Comparison of ENCODE assay signal across 7 cellular contexts in genomic region chr5:102561894-102562760, GRCh38.
DNase-seq lines count a peak whose midpoint lies in the region; ATAC-seq and TF ChIP-seq lines count a peak whose summit lies in the region.

No MANE protein-coding gene starts in this region.

- H3K9ac ChIP-seq in colonic mucosa (ENCODE audit: low read depth in 2 of 2, low read length in 2 of 2) (no peak overlapping the region), neuronal stem cell (ENCODE audit: low read depth, low read length, poor library complexity) (no peak overlapping the region)

- no peak overlapping the region for H2BK120ac ChIP-seq in neuronal stem cell (ENCODE audit: low read depth, low read length)

- H2BK5ac ChIP-seq in neuronal stem cell (ENCODE audit: low read length) = no peak overlapping the region

- H3K27ac ChIP-seq in colonic mucosa (no peak overlapping the region), neuronal stem cell (replicated peaks; ENCODE audit: low read length) (no peak overlapping the region)

- TF ChIP-seq CTCF in GM12865 (IDR thresholded peaks at IDR 0.05; ENCODE audit: insufficient read depth, low read depth, low read length, missing control alignments) (peak; percentile 93), colonic mucosa (IDR thresholded peaks at IDR 0.05) (peak; percentile 36)

- H3K4me2 ChIP-seq in neuronal stem cell (ENCODE audit: insufficient read depth, low read length, poor library complexity, severe bottlenecking) = no peak overlapping the region

- intact Hi-C loops in colonic mucosa (cut with DNase I) = no loop called here

- H3K36me3 ChIP-seq in colonic mucosa = no peaks in the 10 kb centered on the region
- no peaks in the 10 kb centered on the region for H3K36me3 ChIP-seq in neuronal stem cell (replicated peaks in 1 of 2; ENCODE audit: control insufficient read depth in 2 of 2, insufficient read depth in 2 of 2, low read length in 2 of 2)

- no peak overlapping the region for H2BK15ac ChIP-seq in neuronal stem cell (ENCODE audit: low read length)

- no peak overlapping the region for H3K14ac ChIP-seq in neuronal stem cell (ENCODE audit: low read length)

- no peaks in the 10 kb centered on the region for H3K4me1 ChIP-seq in colonic mucosa
- no peaks in the 10 kb centered on the region for H3K4me1 ChIP-seq in neuronal stem cell (ENCODE audit: control insufficient read depth in 2 of 2, insufficient read depth in 1 of 2, low read depth in 1 of 2, low read length in 2 of 2)

- no peak overlapping the region for H3K23ac ChIP-seq in neuronal stem cell (ENCODE audit: low read depth, low read length, poor library complexity)

- H3K27me3 ChIP-seq in colonic mucosa (no peaks in the 10 kb centered on the region), neuronal stem cell (ENCODE audit: control insufficient read depth in 3 of 3, insufficient read depth in 3 of 3, low read depth in 1 of 3, low read length in 3 of 3) (no peaks in the 10 kb centered on the region)

- H2AK5ac ChIP-seq in neuronal stem cell (ENCODE audit: low read depth, low read length) = no peak overlapping the region

- ATAC-seq in GM21723 (IDR thresholded peaks at IDR 0.05; ENCODE audit: unreplicated experiment) (peak; percentile 55), HG03442 (IDR thresholded peaks at IDR 0.05; ENCODE audit: unreplicated experiment) (no peak)

- no peaks in the 10 kb centered on the region for H3K79me1 ChIP-seq in neuronal stem cell (ENCODE audit: low read depth, low read length)

- in situ Hi-C loops in G401 (cut with HindIII; ENCODE audit: low sequenced_read_pairs) = no loop called here

- H3K4me3 ChIP-seq in GM12865 (ENCODE audit: low read depth, low read length) (no peak overlapping the region), colonic mucosa (no peak overlapping the region), neuronal stem cell (ENCODE audit: low read length in 2 of 2) (no peak overlapping the region)

- H3K18ac ChIP-seq in neuronal stem cell (ENCODE audit: low read length) = no peak overlapping the region

- peak overlapping the region; percentile 75 for H2AFZ ChIP-seq in neuronal stem cell (ENCODE audit: low read length)

- peak; percentile 57 for DNase-seq in GM12865 (ENCODE audit: low read depth)
- DNase-seq in NAMALWA (ENCODE audit: low spot score) = peak; percentile 52
- peak; percentile 25 for DNase-seq in colonic mucosa
- DNase-seq in neuronal stem cell (ENCODE audit: low spot score) = peak; percentile 27
- DNase-seq in G401 (ENCODE audit: low spot score) = no peak

- no peak overlapping the region for H4K8ac ChIP-seq in neuronal stem cell (ENCODE audit: low read depth, low read length)

- H3K9me3 ChIP-seq in colonic mucosa (no peaks in the 10 kb centered on the region), neuronal stem cell (replicated peaks in 1 of 2; ENCODE audit: control insufficient read depth in 2 of 2, insufficient read depth in 1 of 2, low read depth in 1 of 2, low read length in 2 of 2) (no peaks in the 10 kb centered on the region)

- H4K91ac ChIP-seq in neuronal stem cell (ENCODE audit: low read depth, low read length, poor library complexity) = no peak overlapping the region

- H3K4ac ChIP-seq in neuronal stem cell (ENCODE audit: low read length) = no peak overlapping the region

- whole genome bisulfite sequencing in neuronal stem cell (ENCODE audit: extremely low coverage in 2 of 2, insufficient read length in 2 of 2, insufficient replicate concordance in 1 of 2), 2 donors = no CpG with 5 or more reads among the region's 11 CpGs

- no peak overlapping the region for H2BK12ac ChIP-seq in neuronal stem cell (ENCODE audit: low read length)
